In the genomic region with DNA sequence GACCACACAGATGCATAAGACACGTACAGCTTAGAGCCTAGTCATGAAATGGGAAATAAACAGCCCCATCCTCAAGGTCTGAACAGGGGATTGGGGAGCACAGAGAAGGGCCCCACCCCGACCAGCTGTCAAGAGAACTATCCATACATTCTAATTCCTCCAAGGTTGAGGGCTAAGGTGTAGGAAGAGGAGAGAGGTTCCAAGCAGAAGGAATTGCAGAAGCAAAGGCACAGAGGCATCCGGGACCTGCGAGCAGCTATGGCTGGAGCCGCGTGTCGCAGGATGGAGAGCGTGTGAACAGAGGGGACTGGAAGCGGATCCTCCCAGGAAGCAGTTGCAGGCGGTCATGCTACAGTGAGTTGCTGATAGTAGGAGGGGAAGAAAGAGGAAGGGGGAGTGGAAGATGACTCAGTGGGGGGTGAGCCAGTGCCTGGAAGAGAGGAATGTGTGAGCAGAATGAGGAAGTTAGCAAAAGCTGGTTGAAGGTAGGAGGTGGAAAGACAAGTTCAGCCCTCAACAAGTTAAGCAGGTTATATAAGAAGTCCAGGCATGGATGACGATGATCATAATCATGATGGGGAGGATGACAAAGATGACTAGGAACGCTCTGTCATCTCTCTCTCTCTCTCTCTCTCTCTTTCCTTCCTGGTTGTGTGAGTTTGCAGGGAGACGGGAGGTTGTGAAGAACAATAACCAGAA, we compare ENCODE assay signal across 1 cellular context.
TF ChIP-seq lines count a peak whose summit lies in the region.

No MANE protein-coding gene starts in this region.

TF ChIP-seq in K562, 482 proteins besides CTCF, POLR2A, EP300 and RAD21 (continued from another document and continues in another):
- TF ChIP-seq, protein P1, sequence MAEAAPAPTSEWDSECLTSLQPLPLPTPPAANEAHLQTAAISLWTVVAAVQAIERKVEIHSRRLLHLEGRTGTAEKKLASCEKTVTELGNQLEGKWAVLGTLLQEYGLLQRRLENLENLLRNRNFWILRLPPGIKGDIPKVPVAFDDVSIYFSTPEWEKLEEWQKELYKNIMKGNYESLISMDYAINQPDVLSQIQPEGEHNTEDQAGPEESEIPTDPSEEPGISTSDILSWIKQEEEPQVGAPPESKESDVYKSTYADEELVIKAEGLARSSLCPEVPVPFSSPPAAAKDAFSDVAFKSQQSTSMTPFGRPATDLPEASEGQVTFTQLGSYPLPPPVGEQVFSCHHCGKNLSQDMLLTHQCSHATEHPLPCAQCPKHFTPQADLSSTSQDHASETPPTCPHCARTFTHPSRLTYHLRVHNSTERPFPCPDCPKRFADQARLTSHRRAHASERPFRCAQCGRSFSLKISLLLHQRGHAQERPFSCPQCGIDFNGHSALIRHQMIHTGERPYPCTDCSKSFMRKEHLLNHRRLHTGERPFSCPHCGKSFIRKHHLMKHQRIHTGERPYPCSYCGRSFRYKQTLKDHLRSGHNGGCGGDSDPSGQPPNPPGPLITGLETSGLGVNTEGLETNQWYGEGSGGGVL (CRISPR knock-in tag; IDR thresholded peaks at IDR 0.05): no peak
- TF ChIP-seq RBM34 (IDR thresholded peaks at IDR 0.05; ENCODE audit: borderline replicate concordance, insufficient read depth, low read length): no peak
- no peak for TF ChIP-seq KDM2B (CRISPR knock-in tag; IDR thresholded peaks at IDR 0.05)
- TF ChIP-seq EZH2 (IDR thresholded peaks at IDR 0.05; ENCODE audit: borderline replicate concordance, low read depth, low read length): no peak
- peak; percentile 40; the same call in 1 of the 2 replicates for TF ChIP-seq BACH1 (tag; IDR thresholded peaks at IDR 0.05)
- TF ChIP-seq NFE2 (IDR thresholded peaks at IDR 0.05; ENCODE audit: low read depth): peak; percentile 77
- TF ChIP-seq ZNF140 (CRISPR knock-in tag; IDR thresholded peaks at IDR 0.05): no peak
- no peak; the same call in 1 of the 2 replicates for TF ChIP-seq ESRRA (IDR thresholded peaks at IDR 0.05; ENCODE audit: borderline replicate concordance, low read depth)
- no peak for TF ChIP-seq CCAR2 (IDR thresholded peaks at IDR 0.05; ENCODE audit: low read depth, low read length)
- TF ChIP-seq PHF20 (IDR thresholded peaks at IDR 0.05; ENCODE audit: partially characterized antibody): peak; percentile 76
- TF ChIP-seq ZNF133 (CRISPR knock-in tag; IDR thresholded peaks at IDR 0.05): no peak
- no peak for TF ChIP-seq GMEB1 (CRISPR knock-in tag; IDR thresholded peaks at IDR 0.05)
- TF ChIP-seq ZNF644 (tag; IDR thresholded peaks at IDR 0.05; ENCODE audit: low read depth): peak; percentile 74; the same call in 1 of the 2 replicates
- TF ChIP-seq PML (IDR thresholded peaks at IDR 0.05; ENCODE audit: low read length): no peak
- no peak for TF ChIP-seq ZNF121 (CRISPR knock-in tag; conservative IDR thresholded peaks at IDR 0.05)
- no peak for TF ChIP-seq ZNF232 (CRISPR knock-in tag; IDR thresholded peaks at IDR 0.05)
- no peak for TF ChIP-seq RREB1 (CRISPR knock-in tag; IDR thresholded peaks at IDR 0.05)
- no peak for TF ChIP-seq FOXJ2 (tag; IDR thresholded peaks at IDR 0.05)
- TF ChIP-seq SRSF7 (optimal IDR thresholded peaks at IDR 0.05; ENCODE audit: low read depth, low read length): no peak
- TF ChIP-seq REST (CRISPR knock-in tag; IDR thresholded peaks at IDR 0.05; ENCODE audit: low read depth): peak; percentile 67; the same call in 1 of the 2 replicates
- no peak for TF ChIP-seq ZNF77 (CRISPR knock-in tag; IDR thresholded peaks at IDR 0.05)
- TF ChIP-seq, protein P2, sequence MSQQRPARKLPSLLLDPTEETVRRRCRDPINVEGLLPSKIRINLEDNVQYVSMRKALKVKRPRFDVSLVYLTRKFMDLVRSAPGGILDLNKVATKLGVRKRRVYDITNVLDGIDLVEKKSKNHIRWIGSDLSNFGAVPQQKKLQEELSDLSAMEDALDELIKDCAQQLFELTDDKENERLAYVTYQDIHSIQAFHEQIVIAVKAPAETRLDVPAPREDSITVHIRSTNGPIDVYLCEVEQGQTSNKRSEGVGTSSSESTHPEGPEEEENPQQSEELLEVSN (IDR thresholded peaks at IDR 0.05; ENCODE audit: borderline replicate concordance in 1 of 2, extremely low read depth in 1 of 2, insufficient read depth in 1 of 2, insufficient read length in 1 of 2, low read depth in 1 of 2, low read length in 1 of 2, poor library complexity in 1 of 2, severe bottlenecking in 1 of 2): peak; percentile 85 to 91
- 0 out of 4 replicates have a peak, but pooled peaks of 1 of the 2 experiments have one; percentile 46 for TF ChIP-seq KDM4B (IDR thresholded peaks at IDR 0.05; ENCODE audit: borderline replicate concordance in 2 of 2, low read depth in 1 of 2)
- no peak for TF ChIP-seq ZNF274 (IDR thresholded peaks at IDR 0.05; ENCODE audit: borderline replicate concordance, low read depth, low read length)
- 0 out of 2 replicates have a peak, but pooled peaks have one; percentile 47 for TF ChIP-seq TCF7 (IDR thresholded peaks at IDR 0.05; ENCODE audit: borderline replicate concordance)
- TF ChIP-seq XRCC3 (IDR thresholded peaks at IDR 0.05): no peak
- no peak for TF ChIP-seq ZNF695 (CRISPR knock-in tag; IDR thresholded peaks at IDR 0.05)
- TF ChIP-seq, protein P3, sequence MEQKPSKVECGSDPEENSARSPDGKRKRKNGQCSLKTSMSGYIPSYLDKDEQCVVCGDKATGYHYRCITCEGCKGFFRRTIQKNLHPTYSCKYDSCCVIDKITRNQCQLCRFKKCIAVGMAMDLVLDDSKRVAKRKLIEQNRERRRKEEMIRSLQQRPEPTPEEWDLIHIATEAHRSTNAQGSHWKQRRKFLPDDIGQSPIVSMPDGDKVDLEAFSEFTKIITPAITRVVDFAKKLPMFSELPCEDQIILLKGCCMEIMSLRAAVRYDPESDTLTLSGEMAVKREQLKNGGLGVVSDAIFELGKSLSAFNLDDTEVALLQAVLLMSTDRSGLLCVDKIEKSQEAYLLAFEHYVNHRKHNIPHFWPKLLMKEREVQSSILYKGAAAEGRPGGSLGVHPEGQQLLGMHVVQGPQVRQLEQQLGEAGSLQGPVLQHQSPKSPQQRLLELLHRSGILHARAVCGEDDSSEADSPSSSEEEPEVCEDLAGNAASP (IDR thresholded peaks at IDR 0.05): no peak
- 0 out of 2 replicates have a peak, but pooled peaks have one; percentile 5 for TF ChIP-seq GATA2 (CRISPR knock-in tag; IDR thresholded peaks at IDR 0.05)
- peak; percentile 96 for TF ChIP-seq NFRKB (IDR thresholded peaks at IDR 0.05; ENCODE audit: low read depth)
- TF ChIP-seq GABPB1 (CRISPR knock-in tag; IDR thresholded peaks at IDR 0.05): peak; percentile 74
- TF ChIP-seq, protein P4, sequence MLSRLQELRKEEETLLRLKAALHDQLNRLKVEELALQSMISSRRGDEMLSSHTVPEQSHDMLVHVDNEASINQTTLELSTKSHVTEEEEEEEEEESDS (CRISPR knock-in tag; IDR thresholded peaks at IDR 0.05): no peak
- no peak for TF ChIP-seq ZNF76 (CRISPR knock-in tag; IDR thresholded peaks at IDR 0.05; ENCODE audit: borderline replicate concordance)
- no peak for TF ChIP-seq MIER1 (IDR thresholded peaks at IDR 0.05; ENCODE audit: low read depth)
- TF ChIP-seq ZSCAN29 (IDR thresholded peaks at IDR 0.05): no peak
- no peak for TF ChIP-seq POU5F1 (IDR thresholded peaks at IDR 0.05; ENCODE audit: borderline replicate concordance, low read depth, low read length, partially characterized antibody)
- TF ChIP-seq ZFX (CRISPR knock-in tag; IDR thresholded peaks at IDR 0.05): peak; percentile 53
- no peak for TF ChIP-seq FOXK1 (CRISPR knock-in tag; IDR thresholded peaks at IDR 0.05; ENCODE audit: borderline replicate concordance)
- TF ChIP-seq PCBP2 (IDR thresholded peaks at IDR 0.05; ENCODE audit: low read depth, low read length, poor library complexity, severe bottlenecking): no peak
- peak; percentile 52; the same call in 1 of the 2 replicates for TF ChIP-seq KHSRP (IDR thresholded peaks at IDR 0.05)
- TF ChIP-seq CLOCK (CRISPR knock-in tag; IDR thresholded peaks at IDR 0.05; ENCODE audit: borderline replicate concordance): no peak
- no peak for TF ChIP-seq ZNF253 (CRISPR knock-in tag; conservative IDR thresholded peaks at IDR 0.05)
- peak; percentile 88 for TF ChIP-seq ETV1 (tag; conservative IDR thresholded peaks at IDR 0.05; ENCODE audit: low read depth)
